Comparison of ENCODE assay signal across 2 cellular contexts in the genomic region with DNA sequence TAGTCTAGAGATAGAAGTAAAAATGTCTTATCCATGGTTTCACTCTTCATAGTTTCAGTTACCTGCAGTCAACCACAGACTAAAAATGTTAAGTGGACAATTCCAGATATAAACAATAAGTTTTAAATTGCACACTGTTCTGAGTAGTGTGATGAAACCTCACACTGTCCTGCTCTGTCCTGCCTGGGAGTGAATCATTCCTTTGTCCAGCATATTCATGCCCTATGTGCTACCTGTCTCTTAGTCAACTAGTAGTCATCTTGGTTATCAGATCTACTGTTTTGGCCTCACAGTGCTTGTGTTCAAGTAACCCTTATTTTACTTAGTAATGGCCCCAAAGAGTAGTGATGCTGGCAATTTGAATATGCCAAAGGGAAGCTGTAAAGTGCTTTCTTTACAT. TPM values are rescaled to one million over a fixed set of nuclear protein-coding genes. Genes with fewer than 3 reads are reported as not detected.
"Had no signal": no experiment of that assay in that cellular context is flagged by ENCODE, and none has a peak within 500 bp of the region (broad histone marks: within the 10 kb centered on the region; RNA-seq: fewer than 3 reads in every experiment).

No MANE protein-coding gene starts in this region.

RNA-seq across cellular contexts. Expression of gene PTPN20, which starts 49.5 kb away (rescaled TPM):
- total RNA-seq: mesothelial cell of epicardium had no signal
- polyA plus RNA-seq: mammary epithelial cell had no signal
